8 cellular contexts compared by ENCODE assay signal in genomic region chr19:3135961-3136683, GRCh38. TPM values are rescaled to one million over a fixed set of nuclear protein-coding genes. Genes with fewer than 3 reads are reported as not detected.
DNase-seq lines count a peak whose midpoint lies in the region; ATAC-seq and TF ChIP-seq lines count a peak whose summit lies in the region.

TSS of gene GNA15 (plus strand) at chr19:3136033. CDS start at chr19:3136451, 418 bp downstream.

- POLR2A ChIA-PET in CD4-positive, alpha-beta memory T cell (lab: Charles Lee; ENCODE audit: partially characterized antibody) = interaction anchor here (1.4 kb wide), 1 partner anchor 47 kb away, joined by 5 read pairs; no protein-coding TSS in a partner anchor
- POLR2A ChIA-PET in activated naive CD8-positive, alpha-beta T cell treated with anti-CD3 and anti-CD28 coated beads, Interleukin-2, amount 10 ng/mL, durations not matched to agents 7 days and 5 days (lab: Charles Lee) = interaction anchor here (0.7 to 1.5 kb wide), 2 partner anchors 43 to 420 kb away, joined by 3 to 4 read pairs; partner anchors contain the start of gene S1PR4

- no peak for TF ChIP-seq CTCF in NB4 (IDR thresholded peaks at IDR 0.05; ENCODE audit: low read depth, low read length)

- peak within 1 kb of the TSS; percentile 66 to 89 (median 84) for H3K4me3 Mint-ChIP-seq in CD4-positive, alpha-beta memory T cell
- H3K4me3 Mint-ChIP-seq in activated naive CD8-positive, alpha-beta T cell treated with anti-CD3 and anti-CD28 coated beads, Interleukin-2, amount 10 ng/mL, durations not matched to agents 7 days and 5 days = peak within 1 kb of the TSS; percentile 75

- no peaks in the 10 kb centered on the region for H3K27me3 ChIP-seq in CD4-positive, alpha-beta memory T cell (ENCODE audit: insufficient read depth, low read length)
- no peaks in the 10 kb centered on the region for H3K27me3 ChIP-seq in muscle layer of duodenum (ENCODE audit: low read depth, low read length)

- H3K27ac ChIP-seq in CD4-positive, alpha-beta memory T cell (ENCODE audit: low read depth, low read length) = peak within 1 kb of the TSS; percentile 77
- H3K27ac ChIP-seq in muscle layer of duodenum (ENCODE audit: low read length) = peak within 1 kb of the TSS; percentile 39

- peaks cover 22 to 53% (median 34%) of the 10 kb centered on the region in 4 donors for H3K4me1 Mint-ChIP-seq in CD4-positive, alpha-beta memory T cell
- peaks cover 39% of the 10 kb centered on the region for H3K4me1 Mint-ChIP-seq in activated naive CD8-positive, alpha-beta T cell treated with anti-CD3 and anti-CD28 coated beads, Interleukin-2, amount 10 ng/mL, durations not matched to agents 7 days and 5 days

- H3K27me3 Mint-ChIP-seq in CD4-positive, alpha-beta memory T cell = no peaks in the 10 kb centered on the region
- peaks cover 3% of the 10 kb centered on the region for H3K27me3 Mint-ChIP-seq in activated naive CD8-positive, alpha-beta T cell treated with anti-CD3 and anti-CD28 coated beads, Interleukin-2, amount 10 ng/mL, durations not matched to agents 7 days and 5 days

- peaks cover 0 to 4% (median 0%) of the 10 kb centered on the region in 8 donors for H3K9me3 Mint-ChIP-seq in CD4-positive, alpha-beta memory T cell
- H3K9me3 Mint-ChIP-seq in activated naive CD8-positive, alpha-beta T cell treated with anti-CD3 and anti-CD28 coated beads, Interleukin-2, amount 10 ng/mL, durations not matched to agents 7 days and 5 days = no peaks in the 10 kb centered on the region

- DNase-seq in CD4-positive, alpha-beta memory T cell = peak; percentile 29 to 79 (median 44)
- DNase-seq in NB4 (ENCODE audit: low read depth) (peak; percentile 78), NCI-H345 treated with DMSO at 0.1 percent for 48 hours (lab: John Stamatoyannopoulos, UW; ENCODE audit: unreplicated experiment) (no peak), cerebellar nuclear complex (lab: John Stamatoyannopoulos, UW) (no peak)
- peak; percentile 48 for DNase-seq in activated naive CD8-positive, alpha-beta T cell treated with anti-CD3 and anti-CD28 coated beads, Interleukin-2, amount 10 ng/mL, durations not matched to agents 7 days and 5 days
- no peak for DNase-seq in effector CD8-positive, alpha-beta T cell (lab: John Stamatoyannopoulos, UW)

- H3K27ac Mint-ChIP-seq in CD4-positive, alpha-beta memory T cell = peak within 1 kb of the TSS; percentile 81 to 95 (median 92)
- H3K27ac Mint-ChIP-seq in activated naive CD8-positive, alpha-beta T cell treated with anti-CD3 and anti-CD28 coated beads, Interleukin-2, amount 10 ng/mL, durations not matched to agents 7 days and 5 days = peak within 1 kb of the TSS; percentile 63

- peak within 1 kb of the TSS in 1 of 2 donors; percentile 47 for H3K4me3 ChIP-seq in CD4-positive, alpha-beta memory T cell (ENCODE audit: low read length in 2 of 2)
- H3K4me3 ChIP-seq in NB4 (ENCODE audit: low read depth, low read length) (peak within 1 kb of the TSS; percentile 80), muscle layer of duodenum (ENCODE audit: low read depth in 1 of 2, low read length in 2 of 2) (peak within 1 kb of the TSS; percentile 15 to 37)

- H3K9me3 ChIP-seq in CD4-positive, alpha-beta memory T cell (ENCODE audit: control insufficient read depth in 1 of 2, low read length in 2 of 2) = no peaks in the 10 kb centered on the region
- no peaks in the 10 kb centered on the region for H3K9me3 ChIP-seq in muscle layer of duodenum (ENCODE audit: control insufficient read depth in 1 of 2, low read length in 2 of 2)

- intact Hi-C loops in CD4-positive, alpha-beta memory T cell (cut with micrococcal nuclease) = no loop called here

- peaks cover 0 to 4% of the 10 kb centered on the region in 2 donors for H3K36me3 Mint-ChIP-seq in CD4-positive, alpha-beta memory T cell
- peaks cover 12% of the 10 kb centered on the region for H3K36me3 Mint-ChIP-seq in activated naive CD8-positive, alpha-beta T cell treated with anti-CD3 and anti-CD28 coated beads, Interleukin-2, amount 10 ng/mL, durations not matched to agents 7 days and 5 days

- CTCF ChIA-PET in CD4-positive, alpha-beta memory T cell (lab: Charles Lee; ENCODE audit: partially characterized antibody) = interaction anchor here (0.5 to 12.3 kb wide), 3 partner anchors 5 to 165 kb away, joined by 3 to 158 read pairs (median 158); partner anchors contain the start of gene GNA15

- no peak for ATAC-seq in activated naive CD8-positive, alpha-beta T cell treated with anti-CD3 and anti-CD28 coated beads, Interleukin-2, amount 10 ng/mL, durations not matched to agents 7 days and 5 days (ENCODE audit: low read depth)
- ATAC-seq in HG03442 (IDR thresholded peaks at IDR 0.05; ENCODE audit: unreplicated experiment) = no peak

- H3K4me1 ChIP-seq in CD4-positive, alpha-beta memory T cell (ENCODE audit: insufficient read depth, low read length) = peaks cover 49% of the 10 kb centered on the region
- no peaks in the 10 kb centered on the region for H3K4me1 ChIP-seq in muscle layer of duodenum (ENCODE audit: control insufficient read depth in 1 of 2, insufficient read depth in 2 of 2, low read length in 2 of 2)

- H3K36me3 ChIP-seq in CD4-positive, alpha-beta memory T cell (ENCODE audit: insufficient read depth, low read length) = no peaks in the 10 kb centered on the region
- H3K36me3 ChIP-seq in muscle layer of duodenum (ENCODE audit: control insufficient read depth in 1 of 2, insufficient read depth in 2 of 2, low read length in 2 of 2) = no peaks in the 10 kb centered on the region

- no peak for TF ChIP-seq POLR2A in NB4 (IDR thresholded peaks at IDR 0.05; ENCODE audit: extremely low read depth, insufficient read length)

RNA-seq across cellular contexts. Expression of gene GNA15, which starts in this region (rescaled TPM):
- 1 to 10 TPM; 2.5 to 2.8 TPM for total RNA-seq in CD4-positive, alpha-beta memory T cell
- 1 to 10 TPM; 4.1 to 4.8 TPM for polyA plus RNA-seq in CD4-positive, alpha-beta memory T cell
- 10 to 100 TPM; 17.9 to 19.5 TPM for total RNA-seq in activated naive CD8-positive, alpha-beta T cell treated with anti-CD3 and anti-CD28 coated beads, Interleukin-2, amount 10 ng/mL, durations not matched to agents 7 days and 5 days

Comparison
In these comparisons a context has a peak if more than half of its experiments do, and no peak if none do; other contexts are left out.
1. RNA of gene GNA15 (total RNA-seq): 17.9 to 19.5 TPM in activated naive CD8-positive, alpha-beta T cell treated with anti-CD3 and anti-CD28 coated beads, Interleukin-2, amount 10 ng/mL, durations not matched to agents 7 days and 5 days; 2.5 to 2.8 TPM in CD4-positive, alpha-beta memory T cell; every median in the first group is over 4 times any median in the second.
2. DNase-seq: peak in CD4-positive, alpha-beta memory T cell (5 of 5), NB4 (single experiment) and activated naive CD8-positive, alpha-beta T cell treated with anti-CD3 and anti-CD28 coated beads, Interleukin-2, amount 10 ng/mL, durations not matched to agents 7 days and 5 days (single experiment); none in effector CD8-positive, alpha-beta T cell (single experiment), NCI-H345 treated with DMSO at 0.1 percent for 48 hours (single experiment) and cerebellar nuclear complex (0 of 2).